Comparison of ENCODE assay signal across 8 cellular contexts in the genomic region with DNA sequence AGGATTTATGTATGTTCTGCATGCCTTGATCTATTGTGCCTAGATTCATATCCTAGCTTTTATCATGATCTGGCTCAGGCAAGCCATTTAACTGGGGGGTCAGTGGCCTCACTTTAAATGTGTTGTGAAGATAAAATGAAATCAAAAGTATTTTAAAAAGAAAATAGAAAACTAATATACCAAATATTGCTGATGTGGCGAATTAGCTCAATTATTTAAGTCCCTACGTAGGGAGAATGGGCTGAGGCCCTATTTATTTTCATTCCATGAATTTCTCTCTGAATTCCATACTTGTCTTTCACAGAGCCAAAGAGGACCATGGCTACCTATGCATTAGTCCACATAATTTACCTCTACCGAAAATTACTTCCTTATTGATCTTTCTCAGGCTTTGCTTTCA. TPM values are rescaled to one million over a fixed set of nuclear protein-coding genes. Genes with fewer than 3 reads are reported as not detected.
A peak's percentile ranks its signal among the peaks of the same experiment; 100 is the strongest.
DNase-seq lines count a peak whose midpoint lies in the region; FAIRE-seq and TF ChIP-seq lines count a peak whose summit lies in the region.

No MANE protein-coding gene starts in this region.

- H2BK20ac ChIP-seq in H1 (ENCODE audit: low read length): no peak overlapping the region

- H3K14ac ChIP-seq in H1 (ENCODE audit: insufficient read length) (no peak overlapping the region), neuronal stem cell (ENCODE audit: low read length) (no peak overlapping the region)

- no peak overlapping the region for H2BK5ac ChIP-seq in H1 (ENCODE audit: low read depth, low read length)
- no peak overlapping the region for H2BK5ac ChIP-seq in neuronal stem cell (ENCODE audit: low read length)

- H3K27ac Mint-ChIP-seq in Caco-2 (ENCODE audit: unreplicated experiment): peak overlapping the region; percentile 93

- peak overlapping the region; percentile 94 for H3K4me3 Mint-ChIP-seq in Caco-2 (ENCODE audit: unreplicated experiment)

- H3K4me3 ChIP-seq in Caco-2 (ENCODE audit: low read depth, low read length) (peak overlapping the region; percentile 94), NT2/D1 (ENCODE audit: insufficient read length, low read depth) (no peak overlapping the region), H1 (ENCODE audit: extremely low read depth in 1 of 4, insufficient read depth in 2 of 4, low read depth in 3 of 4, low read length in 4 of 4) (peak overlapping the region; percentile 58 to 91 (median 86); a peak in 7 of 8 replicates), neuronal stem cell (ENCODE audit: low read length in 2 of 2) (peak overlapping the region in 1 of 2 donors; percentile 61), adrenal gland (peak overlapping the region in 1 of 4 donors; percentile 72)

- WGBS in H1 (ENCODE audit: extremely low coverage in 1 of 2, insufficient coverage in 1 of 2, insufficient read length in 1 of 2, insufficient replicate concordance in 2 of 2, low coverage in 1 of 2, low lambda C conversion rate in 2 of 2, missing lambda C conversion rate in 1 of 2), 2 experiments: 61% methylated on average over 3 of the region's 3 CpGs; no CpG with 5 or more reads in 1 of the 2 experiments
- WGBS in neuronal stem cell (ENCODE audit: extremely low coverage in 2 of 2, insufficient read length in 2 of 2, insufficient replicate concordance in 1 of 2), 2 donors: no CpG with 5 or more reads among the region's 3 CpGs
- 78 to 91% (median 86%) methylated on average over 3 of the region's 3 CpGs for WGBS in adrenal gland, 4 donors

- H3K4me1 ChIP-seq in Caco-2 (peaks cover 7% of the 10 kb centered on the region; the same call in 1 of the 2 replicates), NT2/D1 (ENCODE audit: insufficient read depth, insufficient read length) (no peaks in the 10 kb centered on the region), H1 (replicated peaks in 1 of 4; ENCODE audit: control insufficient read depth in 3 of 4, insufficient read depth in 4 of 4, low read length in 3 of 4) (peaks cover 3 to 15% (median 8%) of the 10 kb centered on the region in 4 experiments; a peak in 6 of 7 replicates), neuronal stem cell (ENCODE audit: control insufficient read depth in 2 of 2, insufficient read depth in 1 of 2, low read depth in 1 of 2, low read length in 2 of 2) (peaks cover 2 to 16% of the 10 kb centered on the region in 2 donors), adrenal gland (replicated peaks in 1 of 2) (peaks cover 6 to 23% of the 10 kb centered on the region in 2 donors)

- peaks cover 12% of the 10 kb centered on the region for H3K4me1 Mint-ChIP-seq in Caco-2 (ENCODE audit: low read depth, unreplicated experiment)

- no peak for FAIRE-seq in H1 (lab: Jason Lieb, UNC)

- H2BK15ac ChIP-seq in H1 (ENCODE audit: low read length): no peak overlapping the region
- H2BK15ac ChIP-seq in neuronal stem cell (ENCODE audit: low read length): no peak overlapping the region

- peak overlapping the region; percentile 33 for H3K9ac ChIP-seq in NT2/D1 (ENCODE audit: insufficient read length, low read depth)
- H3K9ac ChIP-seq in H1 (replicated peaks in 1 of 4; ENCODE audit: extremely low read depth in 1 of 4, low read depth in 3 of 4, low read length in 3 of 4): no peak overlapping the region
- no peak overlapping the region for H3K9ac ChIP-seq in neuronal stem cell (ENCODE audit: low read depth, low read length, poor library complexity)

- DNase-seq in Caco-2: no peak
- no peak for DNase-seq in NT2/D1 (ENCODE audit: low read depth, low spot score)
- DNase-seq in H1 (ENCODE audit: low read depth in 1 of 2, low spot score in 2 of 2): no peak
- no peak for DNase-seq in neuronal stem cell (ENCODE audit: low spot score)
- DNase-seq in COLO668 (lab: John Stamatoyannopoulos, UW; ENCODE audit: unreplicated experiment): no peak
- DNase-seq in KBM-7: no peak
- DNase-seq in adrenal gland: no peak
- no peak for DNase-seq in NAMALWA (ENCODE audit: low spot score)

- no peak overlapping the region for H2BK12ac ChIP-seq in H1 (ENCODE audit: low read depth, low read length)
- H2BK12ac ChIP-seq in neuronal stem cell (ENCODE audit: low read length): no peak overlapping the region

- H3K56ac ChIP-seq in H1 (replicated peaks; ENCODE audit: insufficient read length, low read depth, low read length): no peak overlapping the region

- TF ChIP-seq RAD21 in H1 (IDR thresholded peaks at IDR 0.05 in 1 of 2, conservative IDR thresholded peaks at IDR 0.05 in 1 of 2; ENCODE audit: low read depth in 2 of 2, low read length in 2 of 2): no peak

- H3K9me3 Mint-ChIP-seq in Caco-2 (ENCODE audit: unreplicated experiment): no peaks in the 10 kb centered on the region

- no peak overlapping the region for H4K8ac ChIP-seq in H1 (ENCODE audit: extremely low read depth, insufficient read depth, low read length)
- H4K8ac ChIP-seq in neuronal stem cell (ENCODE audit: low read depth, low read length): no peak overlapping the region

- TF ChIP-seq EP300 in H1 (IDR thresholded peaks at IDR 0.05; ENCODE audit: borderline replicate concordance in 1 of 2, low read depth in 2 of 2, low read length in 2 of 2): no peak

- no peaks in the 10 kb centered on the region for H4K20me1 ChIP-seq in H1 (replicated peaks in 1 of 2; ENCODE audit: control insufficient read depth in 1 of 2, insufficient read depth in 2 of 2, low read length in 2 of 2)

- TF ChIP-seq POLR2A in H1 (IDR thresholded peaks at IDR 0.05; ENCODE audit: control extremely low read depth in 1 of 2, low read depth in 2 of 2, low read length in 2 of 2) (no peak), adrenal gland (IDR thresholded peaks at IDR 0.05) (no peak)

- in situ Hi-C loops in KBM-7 (cut with MboI; ENCODE audit: low pct_unique_long_range_greater_than_20kb, low sequenced_read_pairs): no loop called here

- TSS peak; percentile 30 for BruUV-seq in Caco-2 (replicated peaks; lab: Mats Ljungman, UMichigan)

- H3K79me1 ChIP-seq in H1 (ENCODE audit: low read depth, low read length): no peaks in the 10 kb centered on the region
- no peaks in the 10 kb centered on the region for H3K79me1 ChIP-seq in neuronal stem cell (ENCODE audit: low read depth, low read length)

- CTCF ChIA-PET in Caco-2 (lab: Charles Lee) (interaction anchor here (2.1 kb wide), 1 partner anchor 33 kb away, joined by 8 read pairs; no protein-coding TSS in a partner anchor), H1 (lab: Charles Lee; ENCODE audit: partially characterized antibody) (interaction anchor here (0.8 to 1.6 kb wide), 3 partner anchors 31 to 86 kb away, joined by 3 to 8 read pairs (median 4); a partner anchor contains a TSS)

- H2AFZ ChIP-seq in H1 (ENCODE audit: low read length) (no peak overlapping the region), neuronal stem cell (ENCODE audit: low read length) (peak overlapping the region; percentile 94)

- H3K36me3 Mint-ChIP-seq in Caco-2 (ENCODE audit: insufficient read depth, unreplicated experiment): peaks cover 11% of the 10 kb centered on the region

- peaks cover 4 to 36% of the 10 kb centered on the region in 2 experiments; a peak in 3 of 4 replicates for H3K79me2 ChIP-seq in H1 (ENCODE audit: control insufficient read depth in 1 of 2, insufficient read depth in 2 of 2, low read length in 2 of 2)

- H3K27me3 ChIP-seq in Caco-2 (replicated peaks; ENCODE audit: control insufficient read depth, insufficient read depth, low read length) (no peaks in the 10 kb centered on the region), NT2/D1 (ENCODE audit: insufficient read depth, insufficient read length) (peaks cover 2% of the 10 kb centered on the region), H1 (replicated peaks in 1 of 4; ENCODE audit: control insufficient read depth in 3 of 4, extremely low read depth in 1 of 4, insufficient read depth in 3 of 4, low read length in 3 of 4) (no peaks in the 10 kb centered on the region), neuronal stem cell (ENCODE audit: control insufficient read depth in 3 of 3, insufficient read depth in 3 of 3, low read depth in 1 of 3, low read length in 3 of 3) (peaks cover 0 to 14% (median 0%) of the 10 kb centered on the region in 3 experiments), adrenal gland (no peaks in the 10 kb centered on the region)

- H3K23ac ChIP-seq in H1 (ENCODE audit: insufficient read length) (no peak overlapping the region), neuronal stem cell (ENCODE audit: low read depth, low read length, poor library complexity) (no peak overlapping the region)

- intact Hi-C loops in Caco-2 (cut with micrococcal nuclease; ENCODE audit: unreplicated experiment) (loop anchor here (2.0 kb wide), 1 partner anchor 32 kb away; no protein-coding TSS in a partner anchor), adrenal gland (cut with DNase I) (no loop called here)

- no peak overlapping the region for H4K91ac ChIP-seq in H1 (replicated peaks; ENCODE audit: insufficient read length, low read length)
- H4K91ac ChIP-seq in neuronal stem cell (ENCODE audit: low read depth, low read length, poor library complexity): no peak overlapping the region

- H3K4me2 ChIP-seq in H1 (ENCODE audit: insufficient read depth in 1 of 2, low read depth in 2 of 2, low read length in 2 of 2): peak overlapping the region; percentile 90 to 92; a peak in 3 of 4 replicates
- H3K4me2 ChIP-seq in neuronal stem cell (ENCODE audit: insufficient read depth, low read length, poor library complexity, severe bottlenecking): no peak overlapping the region

- H3K27me3 Mint-ChIP-seq in Caco-2 (ENCODE audit: insufficient read depth, unreplicated experiment): no peaks in the 10 kb centered on the region

- H2BK120ac ChIP-seq in H1 (replicated peaks; ENCODE audit: low read depth, low read length) (no peak overlapping the region), neuronal stem cell (ENCODE audit: low read depth, low read length) (no peak overlapping the region)

- TF ChIP-seq CTCF in Caco-2 (IDR thresholded peaks at IDR 0.05; ENCODE audit: insufficient read depth in 1 of 2, low read depth in 1 of 2, low read length in 1 of 2, severe bottlenecking in 1 of 2, unreplicated experiment in 1 of 2) (no peak), H1 (IDR thresholded peaks at IDR 0.05; ENCODE audit: control extremely low read depth in 1 of 3, insufficient read depth in 1 of 3, low read depth in 1 of 3, low read length in 3 of 3) (no peak), adrenal gland (IDR thresholded peaks at IDR 0.05) (no peak)

- H2AK5ac ChIP-seq in H1 (ENCODE audit: low read depth, low read length) (no peak overlapping the region), neuronal stem cell (ENCODE audit: low read depth, low read length) (no peak overlapping the region)

- no peak overlapping the region for H3K4ac ChIP-seq in H1 (replicated peaks; ENCODE audit: insufficient read length, low read depth, low read length)
- no peak overlapping the region for H3K4ac ChIP-seq in neuronal stem cell (ENCODE audit: low read length)

- POLR2A ChIA-PET in Caco-2 (lab: Charles Lee): interaction anchor here (2.5 kb wide), 1 partner anchor 63 kb away, joined by 11 read pairs; a partner anchor contains a TSS
- POLR2A ChIA-PET in H1 (lab: Charles Lee; ENCODE audit: partially characterized antibody): interaction anchor here (0.8 to 2.9 kb wide), 3 partner anchors 11 to 89 kb away, joined by 3 to 9 read pairs (median 4); a partner anchor contains a TSS

- H3K27ac ChIP-seq in H1 (ENCODE audit: low read depth, low read length) (no peak overlapping the region), neuronal stem cell (replicated peaks; ENCODE audit: low read length) (no peak overlapping the region), adrenal gland (no peak overlapping the region)

- H4K5ac ChIP-seq in H1 (ENCODE audit: insufficient read length, low read depth, low read length): no peak overlapping the region

- H3K9me3 ChIP-seq in Caco-2 (no peaks in the 10 kb centered on the region), NT2/D1 (ENCODE audit: insufficient read depth, low read length) (no peaks in the 10 kb centered on the region), H1 (ENCODE audit: insufficient read depth in 2 of 2, low read depth in 1 of 2, low read length in 1 of 2) (no peaks in the 10 kb centered on the region), neuronal stem cell (replicated peaks in 1 of 2; ENCODE audit: control insufficient read depth in 2 of 2, insufficient read depth in 1 of 2, low read depth in 1 of 2, low read length in 2 of 2) (no peaks in the 10 kb centered on the region), adrenal gland (replicated peaks in 1 of 3) (no peaks in the 10 kb centered on the region)

- H3K36me3 ChIP-seq in Caco-2 (ENCODE audit: control insufficient read depth, insufficient read depth, low read length) (no peaks in the 10 kb centered on the region), NT2/D1 (ENCODE audit: insufficient read depth, insufficient read length, low read length) (no peaks in the 10 kb centered on the region), H1 (ENCODE audit: control insufficient read depth in 2 of 4, insufficient read depth in 4 of 4, low read length in 3 of 4) (no peaks in the 10 kb centered on the region), neuronal stem cell (replicated peaks in 1 of 2; ENCODE audit: control insufficient read depth in 2 of 2, insufficient read depth in 2 of 2, low read length in 2 of 2) (peaks cover 0 to 4% of the 10 kb centered on the region in 2 donors), adrenal gland (replicated peaks in 1 of 2) (no peaks in the 10 kb centered on the region)

- H3K23me2 ChIP-seq in H1 (ENCODE audit: low read depth, low read length): peaks cover 24% of the 10 kb centered on the region

- H3K18ac ChIP-seq in H1 (ENCODE audit: extremely low read depth, low read length) (no peak overlapping the region), neuronal stem cell (ENCODE audit: low read length) (no peak overlapping the region)

RNA-seq across cellular contexts. Expression of a gene that starts 1.8 kb away (rescaled TPM):
- total RNA-seq in Caco-2 (2022) (3.8 and 4.9 TPM in 2 replicates), adrenal gland (1 to 10 TPM; 3.7 to 7.1 (median 5.2) TPM)
- 5.7 and 6.7 TPM in 2 replicates for total RNA-seq in H1 (2021; fragmentation: NEBNext Ultra II Directional; extraction: Animal tissue kit (Norgen Biotek cat#: 25700))
- polyA plus RNA-seq in H1 (2011; rRNA removed) (2.8 and 4.8 TPM in 2 replicates), adrenal gland (1 to 10 TPM; 1.3 to 8.8 (median 1.4) TPM)
- polyA plus RNA-seq in H1 (2011; cell fraction: cytosol; rRNA removed): 3.6 TPM
- polyA plus RNA-seq in H1 (2011; cell fraction: nucleus; rRNA removed): 4.7 TPM
- 2.3 to 3.0 TPM (median 2.7 TPM) in 4 replicates for polyA plus RNA-seq in H1 (2012, experiment 1 of 2)
- 0.96 TPM for polyA plus RNA-seq in H1 (2012, experiment 2 of 2)
- 4.9 TPM for polyA plus RNA-seq in H1 (2013, experiment 1 of 2)
- polyA plus RNA-seq in H1 (2013, experiment 2 of 2): 4.3 TPM
- polyA minus RNA-seq in H1 (2011; rRNA and poly(A)+ RNA removed): 5.7 and 5.9 TPM in 2 replicates
- polyA minus RNA-seq in H1 (2011; cell fraction: cytosol; rRNA and poly(A)+ RNA removed): 6.0 TPM
- polyA minus RNA-seq in H1 (2011; cell fraction: nucleus; rRNA and poly(A)+ RNA removed): 22.8 TPM
- 4.9 TPM for polyA plus RNA-seq in neuronal stem cell (2013, experiment 1 of 2)
- polyA plus RNA-seq in neuronal stem cell (2013, experiment 2 of 2): 5.1 TPM

RNA-seq across cellular contexts. Expression of a gene that starts 1.9 kb away (rescaled TPM):
- total RNA-seq in Caco-2 (2022) (4.5 and 5.4 TPM in 2 replicates), adrenal gland (1 to 10 TPM in 1 of 8 donors, under 1 TPM in 5, not detected in 2; 0.30 to 1.2 (median 0.78) TPM)
- total RNA-seq in H1 (2021; fragmentation: NEBNext Ultra II Directional; extraction: Animal tissue kit (Norgen Biotek cat#: 25700)): 163 and 179 TPM in 2 replicates
- polyA plus RNA-seq in H1 (2011; rRNA removed) (119 and 149 TPM in 2 replicates), adrenal gland (1 to 10 TPM; 1.0 to 2.4 (median 2.1) TPM)
- 127 TPM for polyA plus RNA-seq in H1 (2011; cell fraction: cytosol; rRNA removed)
- polyA plus RNA-seq in H1 (2011; cell fraction: nucleus; rRNA removed): 54.1 TPM
- 95.3 to 145 TPM (median 125 TPM) in 4 replicates for polyA plus RNA-seq in H1 (2012, experiment 1 of 2)
- 13.6 TPM for polyA plus RNA-seq in H1 (2012, experiment 2 of 2)
- polyA plus RNA-seq in H1 (2013, experiment 1 of 2): 227 TPM
- polyA plus RNA-seq in H1 (2013, experiment 2 of 2): 228 TPM
- 62.6 and 70.0 TPM in 2 replicates for polyA minus RNA-seq in H1 (2011; rRNA and poly(A)+ RNA removed)
- 76.5 TPM for polyA minus RNA-seq in H1 (2011; cell fraction: cytosol; rRNA and poly(A)+ RNA removed)
- polyA minus RNA-seq in H1 (2011; cell fraction: nucleus; rRNA and poly(A)+ RNA removed): 89.6 TPM
- 1.6 TPM for polyA plus RNA-seq in neuronal stem cell (2013, experiment 1 of 2)
- polyA plus RNA-seq in neuronal stem cell (2013, experiment 2 of 2): 1.9 TPM

RNA-seq across cellular contexts. Expression of a gene that starts 56.6 kb away (rescaled TPM):
- 13.9 and 15.3 TPM in 2 replicates for total RNA-seq in Caco-2 (2022)
- 14.9 TPM in 2 replicates for total RNA-seq in H1 (2021; fragmentation: NEBNext Ultra II Directional; extraction: Animal tissue kit (Norgen Biotek cat#: 25700))
- 2.1 and 3.7 TPM in 2 replicates for polyA plus RNA-seq in H1 (2011; rRNA removed)
- 4.7 TPM for polyA plus RNA-seq in H1 (2011; cell fraction: cytosol; rRNA removed)
- 0.91 TPM for polyA plus RNA-seq in H1 (2011; cell fraction: nucleus; rRNA removed)
- polyA plus RNA-seq in H1 (2012, experiment 1 of 2): 5.9 to 9.7 TPM (median 7.0 TPM) in 4 replicates
- 0.52 TPM for polyA plus RNA-seq in H1 (2012, experiment 2 of 2)
- polyA plus RNA-seq in H1 (2013, experiment 1 of 2): 8.4 TPM
- polyA plus RNA-seq in H1 (2013, experiment 2 of 2): 8.6 TPM
- 5.9 and 7.5 TPM in 2 replicates for polyA minus RNA-seq in H1 (2011; rRNA and poly(A)+ RNA removed)
- polyA minus RNA-seq in H1 (2011; cell fraction: cytosol; rRNA and poly(A)+ RNA removed): 4.7 TPM
- polyA minus RNA-seq in H1 (2011; cell fraction: nucleus; rRNA and poly(A)+ RNA removed): 9.4 TPM
- 7.0 TPM for polyA plus RNA-seq in neuronal stem cell (2013, experiment 1 of 2)
- 7.3 TPM for polyA plus RNA-seq in neuronal stem cell (2013, experiment 2 of 2)
- total RNA-seq in adrenal gland: 10 to 100 TPM in 6 of 8 donors, 1 to 10 TPM in 2; 6.8 to 33.2 (median 16.1) TPM
- polyA plus RNA-seq in adrenal gland: 10 to 100 TPM in 1 of 3 donors, 1 to 10 TPM in 2; 3.4 to 38.6 (median 4.2) TPM

Comparison
In these comparisons a context has a peak if more than half of its experiments do, and no peak if none do; other contexts are left out.
1. RNA of a gene that starts 1.9 kb away (total RNA-seq): 163 to 179 TPM in H1; 4.5 to 5.4 TPM in Caco-2 and 0.30 to 1.2 TPM in adrenal gland; every median in the first group is over 10 times any median in the second.